27 cellular contexts compared by ENCODE assay signal in genomic region chr5:149054416-149054815, GRCh38. TPM values are rescaled to one million over a fixed set of nuclear protein-coding genes. Genes with fewer than 3 reads are reported as not detected.
DNase-seq lines count a peak whose midpoint lies in the region; ATAC-seq, FAIRE-seq and TF ChIP-seq lines count a peak whose summit lies in the region.
"Had no signal": no experiment of that assay in that cellular context is flagged by ENCODE, and none has a peak within 500 bp of the region (broad histone marks: within the 10 kb centered on the region; RNA-seq: fewer than 3 reads in every experiment).

No MANE protein-coding gene starts in this region.

- ATAC-seq in HG02885 (IDR thresholded peaks at IDR 0.05; ENCODE audit: poor library complexity, unreplicated experiment), result no peak
- ATAC-seq: GM23338 had no signal

- H3K36me3 ChIP-seq in Karpas-422 (ENCODE audit: insufficient read depth, low read length), result no peaks in the 10 kb centered on the region
- H3K36me3 ChIP-seq in hepatocyte (replicated peaks; ENCODE audit: insufficient read depth, low read depth), result no peaks in the 10 kb centered on the region
- H3K36me3 ChIP-seq: BLaER1 had no signal

- no peak for TF ChIP-seq POLR2A in GM12891 (IDR thresholded peaks at IDR 0.05; ENCODE audit: low read depth, low read length)

- no peak for FAIRE-seq in GM12891 (lab: Jason Lieb, UNC)
- FAIRE-seq: G401.6 had no signal

- no peaks in the 10 kb centered on the region for H3K9me3 ChIP-seq in Karpas-422 (ENCODE audit: low read length)
- no peaks in the 10 kb centered on the region for H3K9me3 ChIP-seq in hepatocyte (ENCODE audit: low read depth)

- WGBS in hepatocyte (ENCODE audit: low lambda C conversion rate, missing lambda C conversion rate), result 92% methylated on average over 2 of the region's 2 CpGs

- no peak overlapping the region for H3K27ac ChIP-seq in Karpas-422 (ENCODE audit: low read length)
- H3K27ac ChIP-seq in cingulate gyrus (ENCODE audit: low read depth, low read length), result peak overlapping the region; percentile 24
- no peak overlapping the region for H3K27ac ChIP-seq in hepatocyte
- H3K27ac ChIP-seq: BLaER1, KMS-11, PC-9 had no signal

- H3K79me2 ChIP-seq in Karpas-422 (ENCODE audit: low read length) (no peaks in the 10 kb centered on the region), hepatocyte (no peaks in the 10 kb centered on the region)

- DNase-seq in Karpas-422 (peak; percentile 37), fibroblast of villous mesenchyme (ENCODE audit: low read depth) (peak; percentile 40), hepatocyte (ENCODE audit: low spot score) (no peak), NOMO-1 treated with dmso at 0.1 percent for 144 hours (lab: John Stamatoyannopoulos, UW; ENCODE audit: unreplicated experiment) (no peak), GM12891 (ENCODE audit: insufficient read length, low spot score) (no peak)
- DNase-seq: CD4-positive, alpha-beta T cell; COR-L47; DMS53; H9; NCI-H1048; NCI-H1417; NCI-H1694; NCI-H2029 treated with DMSO at 0.1 percent for 48 hours; NCI-H446 treated with DMSO at 0.1 percent for 48 hours; NCI-H526; NCI-H82; NK-92 treated with Interleukin-12 subunit alpha and Interleukin-12 subunit beta, amount 100 ng/mL, for 24 hours; PC-9; Right ventricle myocardium superior; RPMI8226 had no signal

- no peak overlapping the region for H3K9ac ChIP-seq in Karpas-422 (ENCODE audit: low read length)
- H3K9ac ChIP-seq: BLaER1, KMS-11 had no signal

- H3K27me3 ChIP-seq in Karpas-422 (ENCODE audit: low read length) (no peaks in the 10 kb centered on the region), hepatocyte (no peaks in the 10 kb centered on the region)
- H3K27me3 ChIP-seq: BLaER1 had no signal

- H3K4me2 ChIP-seq in Karpas-422 (ENCODE audit: low read depth, low read length, poor library complexity, severe bottlenecking) (no peak overlapping the region), hepatocyte (no peak overlapping the region)
- H3K4me2 ChIP-seq: BLaER1, GM23338, KMS-11, PC-9 had no signal

- H4K20me1 ChIP-seq in Karpas-422 (ENCODE audit: insufficient read depth, low read depth, low read length) (no peaks in the 10 kb centered on the region), hepatocyte (ENCODE audit: insufficient read depth, poor library complexity, severe bottlenecking) (no peaks in the 10 kb centered on the region)
- H4K20me1 ChIP-seq: BLaER1 had no signal

- H3K4me1 ChIP-seq in Karpas-422 (ENCODE audit: low read length) (peaks cover 8% of the 10 kb centered on the region), hepatocyte (ENCODE audit: insufficient read depth) (peaks cover 7% of the 10 kb centered on the region)
- H3K4me1 ChIP-seq: BLaER1 had no signal

- no peak overlapping the region for H2AFZ ChIP-seq in Karpas-422 (ENCODE audit: low read length)
- no peak overlapping the region for H2AFZ ChIP-seq in hepatocyte
- H2AFZ ChIP-seq: GM23338, PC-9 had no signal

- H3K9me2 ChIP-seq in Karpas-422 (replicated peaks; ENCODE audit: insufficient read depth, low read length) (no peaks in the 10 kb centered on the region), hepatocyte (replicated peaks; ENCODE audit: insufficient read depth) (no peaks in the 10 kb centered on the region)

- H3K4me3 ChIP-seq in Karpas-422 (ENCODE audit: low read length), result no peak overlapping the region
- no peak overlapping the region for H3K4me3 ChIP-seq in fibroblast of villous mesenchyme (ENCODE audit: low read depth, low read length)
- no peak overlapping the region for H3K4me3 ChIP-seq in hepatocyte
- H3K4me3 ChIP-seq: BLaER1, GM23338, PC-9 had no signal

- no peak for TF ChIP-seq CTCF in fibroblast of villous mesenchyme (IDR thresholded peaks at IDR 0.05; ENCODE audit: insufficient read depth, low read depth, low read length)
- TF ChIP-seq CTCF in hepatocyte (IDR thresholded peaks at IDR 0.05; ENCODE audit: poor library complexity), result no peak

TF ChIP-seq in GM12891, 5 proteins besides CTCF, POLR2A, EP300 and RAD21:
- TF ChIP-seq POLR2AphosphoS5 (IDR thresholded peaks at IDR 0.05; ENCODE audit: low read depth, low read length), result no peak
- no peak for TF ChIP-seq TAF1 (IDR thresholded peaks at IDR 0.05; ENCODE audit: low read depth, low read length)
- no peak for TF ChIP-seq SPI1 (IDR thresholded peaks at IDR 0.05; ENCODE audit: low read depth, low read length)
- TF ChIP-seq PAX5 (IDR thresholded peaks at IDR 0.05; ENCODE audit: insufficient read depth, low read length, severe bottlenecking), result no peak
- no peak for TF ChIP-seq POU2F2 (IDR thresholded peaks at IDR 0.05; ENCODE audit: low read depth, low read length)

RNA-seq across cellular contexts. Expression of gene SH3TC2, which starts 8.4 kb away (rescaled TPM):
- total RNA-seq in Karpas-422 (2014; rRNA removed; shearing (Covaris generic); ENCODE audit: low replicate concordance), result not detected in 2 replicates
- total RNA-seq in fibroblast of villous mesenchyme (3.9 and 13.4 TPM in 2 replicates), hepatocyte (3.5 and 3.8 TPM in 2 replicates)
- 1.3 and 2.2 TPM in 2 replicates for polyA plus RNA-seq in hepatocyte
- not detected for polyA plus RNA-seq in GM12891 (2012; ENCODE audit: low read depth, missing spikeins)
- total RNA-seq: CD4-positive, alpha-beta T cell; H9 had no signal
- polyA plus RNA-seq: IgD-negative memory B cell had no signal

Comparison
In these comparisons a context has a peak if more than half of its experiments do, and no peak if none do; other contexts are left out.
1. DNase-seq: peak in Karpas-422 (single experiment) and fibroblast of villous mesenchyme (single experiment); none in hepatocyte (single experiment), NOMO-1 treated with dmso at 0.1 percent for 144 hours (single experiment) and GM12891 (single experiment).